In genomic region chr2:19377717-19378116, GRCh38 we compare ENCODE assay signal across 1 cellular context.
A peak's percentile ranks its signal among the peaks of the same experiment; 100 is the strongest.
TF ChIP-seq lines count a peak whose summit lies in the region.

No MANE protein-coding gene starts in this region.

TF ChIP-seq in HepG2, 621 proteins besides CTCF, POLR2A, EP300 and RAD21:
- TF ChIP-seq BCL3 (CRISPR knock-in tag; IDR thresholded peaks at IDR 0.05) (no peak), NFYC (CRISPR knock-in tag; IDR thresholded peaks at IDR 0.05) (no peak), STAG1 (CRISPR knock-in tag; IDR thresholded peaks at IDR 0.05) (peak; percentile 36), ARNT (IDR thresholded peaks at IDR 0.05) (no peak), SMC3 (IDR thresholded peaks at IDR 0.05; ENCODE audit: low read length) (peak; percentile 21; the same call in 1 of the 2 replicates), ZFAT (CRISPR knock-in tag; conservative IDR thresholded peaks at IDR 0.05) (no peak), ZNF33B (CRISPR knock-in tag; IDR thresholded peaks at IDR 0.05) (no peak), FOXO4 (CRISPR knock-in tag; conservative IDR thresholded peaks at IDR 0.05) (no peak), ZNF34 (CRISPR knock-in tag; IDR thresholded peaks at IDR 0.05; ENCODE audit: borderline replicate concordance) (no peak), JUN (CRISPR knock-in tag; IDR thresholded peaks at IDR 0.05) (no peak), ISL2 (CRISPR knock-in tag; IDR thresholded peaks at IDR 0.05) (no peak)
